25 cellular contexts compared by ENCODE assay signal in the genomic region with DNA sequence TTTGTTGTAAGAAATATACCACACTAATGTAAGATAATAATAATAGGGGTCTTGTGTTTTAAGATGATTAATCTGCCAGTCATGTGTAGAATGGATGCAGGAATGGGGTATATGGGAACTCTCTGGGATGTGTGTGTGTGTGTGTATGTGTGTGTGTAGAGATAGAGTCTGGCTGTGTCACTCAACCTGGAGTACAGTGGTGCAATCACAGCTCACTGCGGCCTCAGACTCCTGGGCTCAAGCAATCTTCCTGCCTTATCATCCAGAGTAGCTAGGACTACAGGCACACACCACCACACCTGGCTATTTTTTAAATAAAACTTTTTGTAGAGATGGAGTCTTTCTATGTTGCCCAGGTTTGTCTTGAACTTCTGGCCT.
"Had no signal": no experiment of that assay in that cellular context is flagged by ENCODE, and none has a peak within 500 bp of the region (broad histone marks: within the 10 kb centered on the region; RNA-seq: fewer than 3 reads in every experiment).

No MANE protein-coding gene starts in this region.

- H3K36me3 ChIP-seq: neural progenitor cell, ovary, spleen, suprapubic skin, tibial artery, transverse colon, upper lobe of right lung, uterus had no signal

- H3K9ac ChIP-seq: neural progenitor cell, parathyroid adenoma had no signal

- H3K4me1 ChIP-seq: parathyroid adenoma, psoas muscle, spleen, suprapubic skin, transverse colon, upper lobe of right lung had no signal

- H3K9me3 ChIP-seq: ovary, psoas muscle, suprapubic skin, testis, tibial artery, transverse colon, upper lobe of right lung, uterus had no signal

- H3K27ac ChIP-seq: neural progenitor cell, ovary, parathyroid adenoma, psoas muscle, skin epidermis, spleen, suprapubic skin, testis, transverse colon, upper lobe of right lung, uterus had no signal

- H2AFZ ChIP-seq: neural progenitor cell, parathyroid adenoma had no signal

- H3K27me3 ChIP-seq: neural progenitor cell, ovary, suprapubic skin, testis, tibial artery, transverse colon, upper lobe of right lung, uterus had no signal

- H3K4me3 ChIP-seq: neural progenitor cell, ovary, psoas muscle, skin epidermis, smooth muscle cell, spleen, suprapubic skin, testis, tibial artery, transverse colon, upper lobe of right lung, uterus had no signal

- H3K79me2 ChIP-seq: parathyroid adenoma had no signal

- ATAC-seq: natural killer cell; psoas muscle; stimulated activated memory B cell treated with anti-CD40 and anti-IgM and Interleukin-4, amounts not matched to agents 10 μg/mL and 1 μg/mL and 100 μg/mL, for 72 hours; stimulated activated naive CD8-positive, alpha-beta T cell treated with anti-CD3 and anti-CD28 coated beads, Interleukin-15, amount 100 ng/mL, for 72 hours; stimulated activated naive CD8-positive, alpha-beta T cell treated with anti-CD3 and anti-CD28 coated beads, Interleukin-15, Interleukin-2, amounts not matched to agents 100 U/mL and 50 U/mL, for 24 hours had no signal

- DNase-seq: natural killer cell; occipital lobe; psoas muscle; spleen; stimulated activated CD4-positive, alpha-beta T cell treated with anti-CD3 and anti-CD28 coated beads, Interleukin-12 subunit alpha, Interleukin-12 subunit beta, amount 100 ng/mL, for 4 hours; stimulated activated CD4-positive, alpha-beta T cell treated with anti-CD3 and anti-CD28 coated beads, Interleukin-1b, Interleukin-23, amount 100 ng/mL, for 48 hours; stimulated activated CD4-positive, alpha-beta T cell treated with anti-CD3 and anti-CD28 coated beads, Interleukin-4, amount 100 ng/mL, for 1 hour; stimulated activated CD4-positive, alpha-beta T cell treated with anti-CD3 and anti-CD28 coated beads, Interleukin-4, amount 100 ng/mL, for 4 hours; stimulated activated CD8-positive, alpha-beta memory T cell treated with anti-CD3 and anti-CD28 coated beads, Interleukin-4, amount 100 ng/mL, for 48 hours; stimulated activated naive CD4-positive, alpha-beta T cell; stimulated activated naive CD8-positive, alpha-beta T cell treated with anti-CD3 and anti-CD28 coated beads, Interleukin-15, amount 100 ng/mL, for 72 hours; stimulated activated naive CD8-positive, alpha-beta T cell treated with anti-CD3 and anti-CD28 coated beads, Interleukin-15, Interleukin-2, amounts not matched to agents 100 U/mL and 50 U/mL, for 24 hours; substantia nigra; testis; transverse colon; uterus had no signal

- H3K4me2 ChIP-seq: neural progenitor cell, smooth muscle cell had no signal
